ENCODE assay signal across 9 cellular contexts in genomic region chr2:38146917-38147307, GRCh38.
A peak's percentile ranks its signal among the peaks of the same experiment; 100 is the strongest.
DNase-seq lines count a peak whose midpoint lies in the region; ATAC-seq lines count a peak whose summit lies in the region.
"Had no signal": no experiment of that assay in that cellular context is flagged by ENCODE, and none has a peak within 500 bp of the region (broad histone marks: within the 10 kb centered on the region; RNA-seq: fewer than 3 reads in every experiment).

No MANE protein-coding gene starts in this region.

- H3K27me3 Mint-ChIP-seq in activated naive CD8-positive, alpha-beta T cell treated with anti-CD3 and anti-CD28 coated beads, Interleukin-2, amount 50 U/mL, for 24 hours, result peaks cover 4% of the 10 kb centered on the region

- peaks cover 15% of the 10 kb centered on the region for H3K4me1 Mint-ChIP-seq in activated naive CD8-positive, alpha-beta T cell treated with anti-CD3 and anti-CD28 coated beads, Interleukin-2, amount 50 U/mL, for 24 hours

- peak overlapping the region; percentile 76 for H3K27ac ChIP-seq in temporal lobe (ENCODE audit: low read depth, low read length)
- H3K27ac ChIP-seq: SK-N-MC had no signal

- H3K4me3 Mint-ChIP-seq in activated naive CD8-positive, alpha-beta T cell treated with anti-CD3 and anti-CD28 coated beads, Interleukin-2, amount 50 U/mL, for 24 hours, result no peak overlapping the region

- peaks cover 8% of the 10 kb centered on the region for H3K9me3 Mint-ChIP-seq in activated naive CD8-positive, alpha-beta T cell treated with anti-CD3 and anti-CD28 coated beads, Interleukin-2, amount 50 U/mL, for 24 hours

- no peaks in the 10 kb centered on the region for H3K36me3 Mint-ChIP-seq in activated naive CD8-positive, alpha-beta T cell treated with anti-CD3 and anti-CD28 coated beads, Interleukin-2, amount 50 U/mL, for 24 hours (ENCODE audit: low read depth)

- DNase-seq in COLO829 (ENCODE audit: low spot score), result peak; percentile 80
- peak; percentile 32 for DNase-seq in activated naive CD8-positive, alpha-beta T cell treated with anti-CD3 and anti-CD28 coated beads, Interleukin-2, amount 50 U/mL, for 24 hours
- peak; percentile 81 for DNase-seq in iPS-NIHi7 (ENCODE audit: extremely low spot score)
- no peak for DNase-seq in left lobe of liver (ENCODE audit: low spot score)
- no peak for DNase-seq in G401 (ENCODE audit: low spot score)

- ATAC-seq in GM19455 (IDR thresholded peaks at IDR 0.05; ENCODE audit: unreplicated experiment) (peak; percentile 86), HG03442 (IDR thresholded peaks at IDR 0.05; ENCODE audit: unreplicated experiment) (peak; percentile 96), left lobe of liver (no peak)
- ATAC-seq in activated naive CD8-positive, alpha-beta T cell treated with anti-CD3 and anti-CD28 coated beads, Interleukin-2, amount 50 U/mL, for 24 hours, result peak; percentile 87

- peak overlapping the region; percentile 69 for H3K27ac Mint-ChIP-seq in activated naive CD8-positive, alpha-beta T cell treated with anti-CD3 and anti-CD28 coated beads, Interleukin-2, amount 50 U/mL, for 24 hours

- in situ Hi-C loops in G401 (cut with HindIII; ENCODE audit: low sequenced_read_pairs), result no loop called here

Comparison
In these comparisons a context has a peak if more than half of its experiments do, and no peak if none do; other contexts are left out.
1. DNase-seq: peak in COLO829 (single experiment), activated naive CD8-positive, alpha-beta T cell treated with anti-CD3 and anti-CD28 coated beads, Interleukin-2, amount 50 U/mL, for 24 hours (single experiment) and iPS-NIHi7 (single experiment); none in left lobe of liver (single experiment) and G401 (single experiment).